In genomic region chr15:92907880-92908279, GRCh38 we compare ENCODE assay signal across 8 cellular contexts. TPM values are rescaled to one million over a fixed set of nuclear protein-coding genes. Genes with fewer than 3 reads are reported as not detected.
A peak's percentile ranks its signal among the peaks of the same experiment; 100 is the strongest.
DNase-seq lines count a peak whose midpoint lies in the region; ATAC-seq lines count a peak whose summit lies in the region.

No MANE protein-coding gene starts in this region.

- H3K27me3 Mint-ChIP-seq in activated T-cell treated with anti-CD3 and anti-CD28 coated beads, Interleukin-2, amount 50 U/mL, for 4 hours (ENCODE audit: low read depth) = no peaks in the 10 kb centered on the region
- H3K27me3 Mint-ChIP-seq in naive thymus-derived CD8-positive, alpha-beta T cell = no peaks in the 10 kb centered on the region

- peaks cover 36% of the 10 kb centered on the region for H3K36me3 Mint-ChIP-seq in activated T-cell treated with anti-CD3 and anti-CD28 coated beads, Interleukin-2, amount 50 U/mL, for 4 hours (ENCODE audit: insufficient read depth)
- H3K36me3 Mint-ChIP-seq in naive thymus-derived CD8-positive, alpha-beta T cell = peaks cover 4 to 43% (median 15%) of the 10 kb centered on the region in 3 donors

- POLR2A ChIA-PET in naive thymus-derived CD8-positive, alpha-beta T cell (lab: Charles Lee) = interaction anchor here (0.6 to 11.6 kb wide), 11 partner anchors 7 to 111 kb away, joined by 3 to 659 read pairs (median 7); partner anchors contain the start of gene CHD2

- peak overlapping the region; percentile 96 to 100 (median 100) for H3K27ac Mint-ChIP-seq in naive thymus-derived CD8-positive, alpha-beta T cell

- H3K27me3 ChIP-seq in effector memory CD4-positive, alpha-beta T cell (replicated peaks; ENCODE audit: control insufficient read depth, insufficient read depth, low read length, poor library complexity, severe bottlenecking) = no peaks in the 10 kb centered on the region

- DNase-seq in activated T-cell treated with anti-CD3 and anti-CD28 coated beads, Interleukin-2, amount 50 U/mL, for 4 hours = peak; percentile 32
- no peak for DNase-seq in activated T-cell treated with anti-CD3 and anti-CD28 coated beads, Interleukin-2, amount 50 U/mL, for 1 hour
- DNase-seq in SW 1271 (lab: John Stamatoyannopoulos, UW) (peak; percentile 35 to 69), NCI-H187 treated with DMSO at 0.1 percent for 48 hours (lab: John Stamatoyannopoulos, UW) (no peak)
- DNase-seq in effector memory CD4-positive, alpha-beta T cell = peak in 2 of 3 donors; percentile 17 to 29
- DNase-seq in naive thymus-derived CD8-positive, alpha-beta T cell = no peak

- H3K27ac ChIP-seq in effector memory CD4-positive, alpha-beta T cell (ENCODE audit: insufficient read depth, low read length, poor library complexity, severe bottlenecking) = peak overlapping the region; percentile 97

- peaks cover 65% of the 10 kb centered on the region for H3K4me1 ChIP-seq in effector memory CD4-positive, alpha-beta T cell (ENCODE audit: control insufficient read depth, insufficient read depth, low read length, poor library complexity, severe bottlenecking)

- peak overlapping the region; percentile 36 for H3K4me3 ChIP-seq in effector memory CD4-positive, alpha-beta T cell (ENCODE audit: insufficient read depth, low read depth, low read length, poor library complexity, severe bottlenecking)

- peak overlapping the region; percentile 86 for H3K4me3 Mint-ChIP-seq in activated T-cell treated with anti-CD3 and anti-CD28 coated beads, Interleukin-2, amount 50 U/mL, for 4 hours
- H3K4me3 Mint-ChIP-seq in naive thymus-derived CD8-positive, alpha-beta T cell = peak overlapping the region; percentile 84 to 100 (median 96)

- no peaks in the 10 kb centered on the region for H3K36me3 ChIP-seq in effector memory CD4-positive, alpha-beta T cell (ENCODE audit: control insufficient read depth, insufficient read depth, low read length)

- H3K9me3 ChIP-seq in effector memory CD4-positive, alpha-beta T cell (ENCODE audit: control insufficient read depth, low read length) = no peaks in the 10 kb centered on the region

- ATAC-seq in activated T-cell treated with anti-CD3 and anti-CD28 coated beads, Interleukin-2, amount 50 U/mL, for 4 hours = peak in 1 of 2 donors; percentile 10
- ATAC-seq in naive thymus-derived CD8-positive, alpha-beta T cell = no peak
- ATAC-seq in GM21786 (IDR thresholded peaks at IDR 0.05; ENCODE audit: unreplicated experiment) (no peak), GM21528 (IDR thresholded peaks at IDR 0.05; ENCODE audit: low FRiP score, unreplicated experiment) (no peak)

- no peaks in the 10 kb centered on the region for H3K9me3 Mint-ChIP-seq in activated T-cell treated with anti-CD3 and anti-CD28 coated beads, Interleukin-2, amount 50 U/mL, for 4 hours
- H3K9me3 Mint-ChIP-seq in naive thymus-derived CD8-positive, alpha-beta T cell = no peaks in the 10 kb centered on the region

- peaks cover 80% of the 10 kb centered on the region for H3K4me1 Mint-ChIP-seq in activated T-cell treated with anti-CD3 and anti-CD28 coated beads, Interleukin-2, amount 50 U/mL, for 4 hours (ENCODE audit: low read depth)
- H3K4me1 Mint-ChIP-seq in naive thymus-derived CD8-positive, alpha-beta T cell = peaks cover 46 to 94% (median 85%) of the 10 kb centered on the region in 4 donors

RNA-seq across cellular contexts. Expression of gene CHD2, which starts 7.8 kb away (rescaled TPM):
- 10 to 100 TPM; 58.0 to 67.7 (median 59.7) TPM for total RNA-seq in activated T-cell treated with anti-CD3 and anti-CD28 coated beads, Interleukin-2, amount 50 U/mL, for 4 hours
- 100 to 1,000 TPM; 415 to 427 TPM for total RNA-seq in naive thymus-derived CD8-positive, alpha-beta T cell
- 100 to 1,000 TPM in 1 of 3 donors, 10 to 100 TPM in 2; 53.1 to 101 (median 68.1) TPM for polyA plus RNA-seq in naive thymus-derived CD8-positive, alpha-beta T cell

Comparison
In these comparisons a context has a peak if more than half of its experiments do, and no peak if none do; other contexts are left out.
1. DNase-seq: peak in activated T-cell treated with anti-CD3 and anti-CD28 coated beads, Interleukin-2, amount 50 U/mL, for 4 hours (single experiment), SW 1271 (2 of 2) and effector memory CD4-positive, alpha-beta T cell (2 of 3); none in activated T-cell treated with anti-CD3 and anti-CD28 coated beads, Interleukin-2, amount 50 U/mL, for 1 hour (single experiment), naive thymus-derived CD8-positive, alpha-beta T cell (0 of 10) and NCI-H187 treated with DMSO at 0.1 percent for 48 hours (single experiment).
2. RNA of gene CHD2, which starts 7.8 kb away (total RNA-seq): 415 to 427 TPM in naive thymus-derived CD8-positive, alpha-beta T cell; 58.0 to 67.7 TPM in activated T-cell treated with anti-CD3 and anti-CD28 coated beads, Interleukin-2, amount 50 U/mL, for 4 hours; every median in the first group is over 4 times any median in the second.